Comparison of ENCODE assay signal across 21 cellular contexts in the genomic region with DNA sequence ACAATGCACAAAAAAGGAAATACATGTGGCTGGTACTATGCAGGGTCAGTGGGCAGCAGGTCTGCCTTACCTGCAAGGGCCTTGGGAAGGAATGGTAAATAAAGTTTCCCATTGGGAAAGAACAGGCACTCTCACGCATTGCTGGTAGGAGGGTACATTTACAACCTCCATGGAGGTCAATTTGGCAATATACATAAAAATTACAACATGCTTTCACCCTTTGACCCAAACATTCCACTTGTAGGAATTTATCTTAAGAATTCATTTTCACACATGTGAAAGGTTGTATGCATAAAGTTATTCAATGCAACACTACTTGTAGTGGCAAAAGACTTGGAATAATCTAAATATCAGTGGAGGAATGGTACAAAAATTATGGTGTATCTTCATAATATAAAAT.
DNase-seq lines count a peak whose midpoint lies in the region; ATAC-seq, FAIRE-seq and TF ChIP-seq lines count a peak whose summit lies in the region.
"Had no signal": no experiment of that assay in that cellular context is flagged by ENCODE, and none has a peak within 500 bp of the region (broad histone marks: within the 10 kb centered on the region; RNA-seq: fewer than 3 reads in every experiment).

No MANE protein-coding gene starts in this region.

- H3K4me3 ChIP-seq in HepG2 (replicated peaks in 1 of 3; ENCODE audit: insufficient read depth in 1 of 3, low read depth in 2 of 3, low read length in 3 of 3): no peak overlapping the region
- no peak overlapping the region for H3K4me3 ChIP-seq in right lobe of liver
- H3K4me3 ChIP-seq in choroid plexus epithelial cell (ENCODE audit: low read depth, low read length): no peak overlapping the region
- no peak overlapping the region for H3K4me3 ChIP-seq in WERI-Rb-1 (ENCODE audit: low read depth, low read length)
- H3K4me3 ChIP-seq: BLaER1 had no signal

- H3K27ac ChIP-seq in HepG2 (ENCODE audit: extremely low read length, insufficient read depth, low read length): no peak overlapping the region
- H3K27ac ChIP-seq in right lobe of liver: no peak overlapping the region
- no peak overlapping the region for H3K27ac ChIP-seq in WERI-Rb-1
- H3K27ac ChIP-seq: BLaER1 had no signal

- TF ChIP-seq CTCF in HepG2 (CRISPR knock-in tag; IDR thresholded peaks at IDR 0.05): no peak
- no peak for TF ChIP-seq CTCF in right lobe of liver (IDR thresholded peaks at IDR 0.05)
- TF ChIP-seq CTCF in choroid plexus epithelial cell (conservative IDR thresholded peaks at IDR 0.05; ENCODE audit: low read depth, low read length): no peak
- no peak for TF ChIP-seq CTCF in WERI-Rb-1 (IDR thresholded peaks at IDR 0.05; ENCODE audit: low read depth, low read length)

- no peaks in the 10 kb centered on the region for H3K9me3 Mint-ChIP-seq in memory B cell
- H3K9me3 Mint-ChIP-seq: CD8-positive, alpha-beta T cell; HFFc6 had no signal

- no peak for FAIRE-seq in HepG2 (lab: Jason Lieb, UNC)
- FAIRE-seq: G401.6, GM12891, GM19239, HTR-8/SVneo had no signal

- H3K4me1 ChIP-seq in HepG2 (ENCODE audit: insufficient read depth, low read length) (peaks cover 22% of the 10 kb centered on the region), right lobe of liver (peaks cover 0 to 10% (median 0%) of the 10 kb centered on the region in 4 donors)
- H3K4me1 ChIP-seq: BLaER1 had no signal

- H3K4me2 ChIP-seq in HepG2 (ENCODE audit: low read depth, low read length): no peak overlapping the region
- H3K4me2 ChIP-seq: BLaER1 had no signal

- TF ChIP-seq RAD21 in HepG2 (CRISPR knock-in tag; IDR thresholded peaks at IDR 0.05): no peak

- TF ChIP-seq POLR2A in HepG2 (IDR thresholded peaks at IDR 0.05; ENCODE audit: insufficient read depth in 1 of 2, low read depth in 2 of 2, low read length in 2 of 2) (no peak), right lobe of liver (IDR thresholded peaks at IDR 0.05) (no peak)

- ATAC-seq in HepG2 (peak; percentile 50), right lobe of liver (no peak), memory B cell (ENCODE audit: low read depth) (no peak), GM21786 (IDR thresholded peaks at IDR 0.05; ENCODE audit: unreplicated experiment) (no peak), GM19452 (IDR thresholded peaks at IDR 0.05; ENCODE audit: unreplicated experiment) (no peak)
- ATAC-seq: CD8-positive, alpha-beta T cell; HCT116 had no signal

- POLR2A ChIA-PET in HepG2 (lab: Yijun Ruan, JAX): no interaction called here

- H3K9me3 ChIP-seq in HepG2 (ENCODE audit: low read length) (no peaks in the 10 kb centered on the region), right lobe of liver (no peaks in the 10 kb centered on the region), WERI-Rb-1 (ENCODE audit: severe bottlenecking) (no peaks in the 10 kb centered on the region)
- H3K9me3 ChIP-seq: BLaER1 had no signal

- peaks cover 3% of the 10 kb centered on the region for H3K4me1 Mint-ChIP-seq in memory B cell

- H3K27me3 ChIP-seq in HepG2 (ENCODE audit: control insufficient read depth in 1 of 2, insufficient read depth in 2 of 2, low read length in 2 of 2) (no peaks in the 10 kb centered on the region), right lobe of liver (no peaks in the 10 kb centered on the region), WERI-Rb-1 (ENCODE audit: insufficient read depth, low read depth, severe bottlenecking) (no peaks in the 10 kb centered on the region)
- H3K27me3 ChIP-seq: BLaER1 had no signal

- 84% methylated on average over 1 of the region's 1 CpG for WGBS in HepG2 (ENCODE audit: low lambda C conversion rate)
- 67% methylated on average over 1 of the region's 1 CpG for WGBS in right lobe of liver (ENCODE audit: insufficient coverage, low coverage, low lambda C conversion rate, missing lambda C conversion rate)

- no peaks in the 10 kb centered on the region for H4K20me1 ChIP-seq in HepG2 (ENCODE audit: insufficient read depth, low read length)
- H4K20me1 ChIP-seq: BLaER1 had no signal

- intact Hi-C loops in HepG2 (cut with micrococcal nuclease; ENCODE audit: unreplicated experiment): no loop called here
- intact Hi-C loops in right lobe of liver (cut with DNase I): no loop called here

- H3K36me3 ChIP-seq in HepG2 (replicated peaks in 1 of 2; ENCODE audit: control insufficient read depth in 1 of 2, insufficient read depth in 2 of 2, low read length in 2 of 2): no peaks in the 10 kb centered on the region
- H3K36me3 ChIP-seq in right lobe of liver: no peaks in the 10 kb centered on the region
- H3K36me3 ChIP-seq in WERI-Rb-1: no peaks in the 10 kb centered on the region
- H3K36me3 ChIP-seq: BLaER1 had no signal

- no peaks in the 10 kb centered on the region for H3K79me2 ChIP-seq in HepG2 (ENCODE audit: insufficient read depth, low read length)

- CTCF ChIA-PET in HepG2 (lab: Yijun Ruan, JAX; ENCODE audit: low intra/inter-chr PET ratio, low total read pairs): no interaction called here

- no peak overlapping the region for H2AFZ ChIP-seq in HepG2 (ENCODE audit: low read length)

- no peak overlapping the region for H3K9ac ChIP-seq in HepG2 (ENCODE audit: insufficient read depth, low read depth, low read length)
- H3K9ac ChIP-seq: BLaER1 had no signal

- DNase-seq in HepG2 (ENCODE audit: low spot score) (peak; percentile 29), right lobe of liver (no peak), choroid plexus epithelial cell (ENCODE audit: low read depth) (peak; percentile 87), memory B cell (ENCODE audit: low spot score in 2 of 2) (no peak), WERI-Rb-1 (no peak)
- DNase-seq: 8988T; Calu3; CD8-positive, alpha-beta T cell; DMS53; DND-41; GOT3; H7; HFFc6 had no signal

- no TSS peak for BruUV-seq in HepG2 (replicated peaks; lab: Mats Ljungman, UMichigan)

- H3K4me3 Mint-ChIP-seq in memory B cell: no peak overlapping the region
- H3K4me3 Mint-ChIP-seq: CD8-positive, alpha-beta T cell; HFFc6 had no signal

- in situ Hi-C loops in HepG2 (cut with HindIII; ENCODE audit: extremely low pct_ligation_motif_present, low pct_unique_long_range_greater_than_20kb): no loop called here

- no peaks in the 10 kb centered on the region for H3K36me3 Mint-ChIP-seq in memory B cell
- H3K36me3 Mint-ChIP-seq: CD8-positive, alpha-beta T cell had no signal

- peak overlapping the region; percentile 20 for H3K27ac Mint-ChIP-seq in memory B cell
- H3K27ac Mint-ChIP-seq: CD8-positive, alpha-beta T cell; HFFc6 had no signal

- TF ChIP-seq EP300 in HepG2 (IDR thresholded peaks at IDR 0.05; ENCODE audit: low read depth in 2 of 2, low read length in 2 of 2) (no peak), HepG2 (CRISPR knock-in tag; IDR thresholded peaks at IDR 0.05; ENCODE audit: borderline replicate concordance) (no peak)

- H3K27me3 Mint-ChIP-seq in memory B cell: no peaks in the 10 kb centered on the region

TF ChIP-seq in HepG2, 621 proteins besides CTCF, POLR2A, EP300 and RAD21:
- TF ChIP-seq BORCS8-MEF2B (CRISPR knock-in tag; IDR thresholded peaks at IDR 0.05): no peak
- peak; percentile 61; the same call in 1 of the 2 replicates for TF ChIP-seq CEBPB (IDR thresholded peaks at IDR 0.05; ENCODE audit: borderline replicate concordance, low read depth, low read length)

Comparison
In these comparisons a context has a peak if more than half of its experiments do, and no peak if none do; other contexts are left out.
1. DNase-seq: peak in HepG2 (single experiment) and choroid plexus epithelial cell (single experiment); none in right lobe of liver (0 of 3), memory B cell (0 of 2) and WERI-Rb-1 (single experiment).